In genomic region chr14:83047436-83047835, GRCh38 we compare ENCODE assay signal across 17 cellular contexts.
DNase-seq lines count a peak whose midpoint lies in the region; ATAC-seq and TF ChIP-seq lines count a peak whose summit lies in the region.
"Had no signal": no experiment of that assay in that cellular context is flagged by ENCODE, and none has a peak within 500 bp of the region (broad histone marks: within the 10 kb centered on the region; RNA-seq: fewer than 3 reads in every experiment).

No MANE protein-coding gene starts in this region.

- intact Hi-C loops in sigmoid colon (cut with DNase I) = no loop called here

- H3K9me2 ChIP-seq in SK-N-SH = no peaks in the 10 kb centered on the region

- POLR2A ChIA-PET in SK-N-SH (lab: Yijun Ruan, JAX) = no interaction called here

- H4K20me1 ChIP-seq in SK-N-SH (ENCODE audit: insufficient read depth) = no peaks in the 10 kb centered on the region
- H4K20me1 ChIP-seq: BLaER1 had no signal

- no peak for TF ChIP-seq CTCF in SK-N-SH (IDR thresholded peaks at IDR 0.05)
- no peak for TF ChIP-seq CTCF in sigmoid colon (IDR thresholded peaks at IDR 0.05)

- no peak overlapping the region for H3K4me2 ChIP-seq in SK-N-SH
- H3K4me2 ChIP-seq: BLaER1 had no signal

- WGBS in SK-N-SH (ENCODE audit: low lambda C conversion rate) = 0% methylated on average over 2 of the region's 2 CpGs
- WGBS in sigmoid colon, 2 donors = 55 to 63% methylated on average over 2 of the region's 2 CpGs

- CTCF ChIA-PET in SK-N-SH (lab: Yijun Ruan, JAX) = interaction anchor here (1.1 kb wide), 1 partner anchor 19 kb away, joined by 4 read pairs; no protein-coding TSS in a partner anchor

- no peaks in the 10 kb centered on the region for H3K4me1 ChIP-seq in SK-N-SH (ENCODE audit: control insufficient read depth in 1 of 2, insufficient read depth in 2 of 2, low read depth in 1 of 2, low read length in 1 of 2)
- H3K4me1 ChIP-seq in sigmoid colon = peaks cover 0 to 7% (median 2%) of the 10 kb centered on the region in 4 donors
- H3K4me1 ChIP-seq: BLaER1, Caco-2 had no signal

- DNase-seq in SK-N-SH (no peak), SK-N-DZ (ENCODE audit: low spot score) (peak; percentile 80), left kidney (ENCODE audit: low read depth, low spot score) (peak; percentile 43), sigmoid colon (no peak)
- no peak for DNase-seq in activated T-cell treated with anti-CD3 and anti-CD28 coated beads, Interleukin-2, amount 50 U/mL, for 48 hours
- DNase-seq: Caco-2; CD4-positive, CD25-positive, alpha-beta regulatory T cell; CD8-positive, alpha-beta T cell; DMS153; DND-41; H7; HCEC 1CT had no signal

- no peak overlapping the region for H3K27ac ChIP-seq in SK-N-SH (ENCODE audit: low read depth in 2 of 2, low read length in 1 of 2)
- H3K27ac ChIP-seq in sigmoid colon = no peak overlapping the region
- H3K27ac ChIP-seq: 22Rv1, BLaER1, C4-2B had no signal

- H3K9me3 ChIP-seq in SK-N-SH (no peaks in the 10 kb centered on the region), sigmoid colon (no peaks in the 10 kb centered on the region)
- H3K9me3 ChIP-seq: BLaER1, Caco-2 had no signal

- no peak overlapping the region for H3K9ac ChIP-seq in SK-N-SH
- H3K9ac ChIP-seq: BLaER1 had no signal

- H2AFZ ChIP-seq in SK-N-SH (ENCODE audit: low read depth) = no peak overlapping the region

- TF ChIP-seq RAD21 in SK-N-SH (IDR thresholded peaks at IDR 0.05; ENCODE audit: low read length) = no peak

- ATAC-seq in SK-N-SH treated with all-trans-retinoic acid at 6 μM for 48 hours (no peak), HG03175 (IDR thresholded peaks at IDR 0.05; ENCODE audit: unreplicated experiment) (no peak)
- ATAC-seq: CD8-positive, alpha-beta T cell had no signal

- TF ChIP-seq EP300 in SK-N-SH (IDR thresholded peaks at IDR 0.05; ENCODE audit: borderline replicate concordance in 1 of 2, low read depth in 1 of 2, low read length in 1 of 2) = no peak
- TF ChIP-seq EP300 in sigmoid colon (IDR thresholded peaks at IDR 0.05) = no peak

- no peak overlapping the region for H3K4me3 ChIP-seq in SK-N-SH (ENCODE audit: low read depth in 2 of 2, low read length in 1 of 2)
- H3K4me3 ChIP-seq in sigmoid colon = no peak overlapping the region
- H3K4me3 ChIP-seq: BLaER1 had no signal

- no peaks in the 10 kb centered on the region for H3F3A ChIP-seq in SK-N-SH (replicated peaks; ENCODE audit: insufficient read depth)

- H3K36me3 ChIP-seq in SK-N-SH (replicated peaks in 1 of 2; ENCODE audit: control insufficient read depth in 1 of 2, insufficient read depth in 2 of 2, low read length in 1 of 2) = no peaks in the 10 kb centered on the region
- no peaks in the 10 kb centered on the region for H3K36me3 ChIP-seq in sigmoid colon
- H3K36me3 ChIP-seq: BLaER1 had no signal

- H3K27me3 ChIP-seq in SK-N-SH (ENCODE audit: insufficient read depth) = no peaks in the 10 kb centered on the region
- no peaks in the 10 kb centered on the region for H3K27me3 ChIP-seq in sigmoid colon
- H3K27me3 ChIP-seq: BLaER1 had no signal

- H3K79me2 ChIP-seq in SK-N-SH (ENCODE audit: insufficient read depth) = no peaks in the 10 kb centered on the region

- no peak for TF ChIP-seq POLR2A in sigmoid colon (IDR thresholded peaks at IDR 0.05)

TF ChIP-seq in SK-N-SH, 30 proteins besides CTCF, POLR2A, EP300 and RAD21:
- no peak for TF ChIP-seq TAF1 (IDR thresholded peaks at IDR 0.05; ENCODE audit: borderline replicate concordance, low read depth, low read length)
- TF ChIP-seq TCF12 (IDR thresholded peaks at IDR 0.05) = 0 out of 2 replicates have a peak, but pooled peaks have one; percentile 11

TF ChIP-seq in SK-N-SH treated with all-trans-retinoic acid at 6 μM for 48 hours, 23 proteins besides CTCF, POLR2A, EP300 and RAD21:
- TF ChIP-seq, protein P1, sequence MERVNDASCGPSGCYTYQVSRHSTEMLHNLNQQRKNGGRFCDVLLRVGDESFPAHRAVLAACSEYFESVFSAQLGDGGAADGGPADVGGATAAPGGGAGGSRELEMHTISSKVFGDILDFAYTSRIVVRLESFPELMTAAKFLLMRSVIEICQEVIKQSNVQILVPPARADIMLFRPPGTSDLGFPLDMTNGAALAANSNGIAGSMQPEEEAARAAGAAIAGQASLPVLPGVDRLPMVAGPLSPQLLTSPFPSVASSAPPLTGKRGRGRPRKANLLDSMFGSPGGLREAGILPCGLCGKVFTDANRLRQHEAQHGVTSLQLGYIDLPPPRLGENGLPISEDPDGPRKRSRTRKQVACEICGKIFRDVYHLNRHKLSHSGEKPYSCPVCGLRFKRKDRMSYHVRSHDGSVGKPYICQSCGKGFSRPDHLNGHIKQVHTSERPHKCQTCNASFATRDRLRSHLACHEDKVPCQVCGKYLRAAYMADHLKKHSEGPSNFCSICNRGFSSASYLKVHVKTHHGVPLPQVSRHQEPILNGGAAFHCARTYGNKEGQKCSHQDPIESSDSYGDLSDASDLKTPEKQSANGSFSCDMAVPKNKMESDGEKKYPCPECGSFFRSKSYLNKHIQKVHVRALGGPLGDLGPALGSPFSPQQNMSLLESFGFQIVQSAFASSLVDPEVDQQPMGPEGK (CRISPR knock-in tag; IDR thresholded peaks at IDR 0.05; ENCODE audit: borderline replicate concordance) = no peak
- TF ChIP-seq BACH2 (CRISPR knock-in tag; IDR thresholded peaks at IDR 0.05; ENCODE audit: borderline replicate concordance) = no peak
- no peak for TF ChIP-seq ZFP30 (CRISPR knock-in tag; IDR thresholded peaks at IDR 0.05)
- no peak for TF ChIP-seq ARNTL (CRISPR knock-in tag; IDR thresholded peaks at IDR 0.05; ENCODE audit: borderline replicate concordance, low read depth)
- TF ChIP-seq ZFP3 (CRISPR knock-in tag; IDR thresholded peaks at IDR 0.05) = no peak

Comparison
In these comparisons a context has a peak if more than half of its experiments do, and no peak if none do; other contexts are left out.
1. DNase-seq: peak in SK-N-DZ (single experiment) and left kidney (single experiment); none in SK-N-SH (single experiment), activated T-cell treated with anti-CD3 and anti-CD28 coated beads, Interleukin-2, amount 50 U/mL, for 48 hours (0 of 2) and sigmoid colon (single experiment).